In genomic region chr2:172095905-172096660, GRCh38 we compare ENCODE assay signal across 9 cellular contexts. TPM values are rescaled to one million over a fixed set of nuclear protein-coding genes. Genes with fewer than 3 reads are reported as not detected.
DNase-seq lines count a peak whose midpoint lies in the region; ATAC-seq and TF ChIP-seq lines count a peak whose summit lies in the region.
"Had no signal": no experiment of that assay in that cellular context is flagged by ENCODE, and none has a peak within 500 bp of the region (broad histone marks: within the 10 kb centered on the region; RNA-seq: fewer than 3 reads in every experiment).

No MANE protein-coding gene starts in this region.

- peaks cover 39% of the 10 kb centered on the region for H3K4me1 Mint-ChIP-seq in activated T-cell treated with anti-CD3 and anti-CD28 coated beads, Interleukin-2, amount 50 U/mL, for 4 hours (ENCODE audit: low read depth)

- no peak overlapping the region for H3K9ac ChIP-seq in BLaER1

- H3K27me3 Mint-ChIP-seq in activated T-cell treated with anti-CD3 and anti-CD28 coated beads, Interleukin-2, amount 50 U/mL, for 4 hours (ENCODE audit: low read depth): peaks cover 72% of the 10 kb centered on the region

- H3K4me2 ChIP-seq in BLaER1: peak overlapping the region; percentile 56

- no peaks in the 10 kb centered on the region for H3K9me3 ChIP-seq in BLaER1
- H3K9me3 ChIP-seq: neutrophil had no signal

- TF ChIP-seq CTCF in HFF-Myc (IDR thresholded peaks at IDR 0.05; ENCODE audit: low read depth, low read length, missing control alignments): peak; percentile 22
- peak; percentile 30 for TF ChIP-seq CTCF in kidney epithelial cell (IDR thresholded peaks at IDR 0.05; ENCODE audit: insufficient read depth, low read length, poor library complexity, severe bottlenecking)

- H3K4me1 ChIP-seq in BLaER1: peaks cover 39% of the 10 kb centered on the region

- H3K4me3 ChIP-seq in BLaER1: no peak overlapping the region; the same call in 1 of the 2 replicates
- peak overlapping the region; percentile 55 for H3K4me3 ChIP-seq in HFF-Myc (replicated peaks; ENCODE audit: low read depth, low read length)
- peak overlapping the region; percentile 19 for H3K4me3 ChIP-seq in kidney epithelial cell (ENCODE audit: low read depth, low read length)

- H3K36me3 ChIP-seq in BLaER1: no peaks in the 10 kb centered on the region
- no peaks in the 10 kb centered on the region for H3K36me3 ChIP-seq in kidney epithelial cell (ENCODE audit: control insufficient read depth, insufficient read depth, low read length)
- H3K36me3 ChIP-seq: neutrophil had no signal

- H3K27me3 ChIP-seq in BLaER1 (peaks cover 100% of the 10 kb centered on the region), kidney epithelial cell (ENCODE audit: control insufficient read depth, insufficient read depth, low read length) (peaks cover 71% of the 10 kb centered on the region)

- H3K9me3 Mint-ChIP-seq in activated T-cell treated with anti-CD3 and anti-CD28 coated beads, Interleukin-2, amount 50 U/mL, for 4 hours: no peaks in the 10 kb centered on the region

- no peak for ATAC-seq in activated T-cell treated with anti-CD3 and anti-CD28 coated beads, Interleukin-2, amount 50 U/mL, for 4 hours
- ATAC-seq in GM18907 (IDR thresholded peaks at IDR 0.05; ENCODE audit: unreplicated experiment) (no peak), GM21367 (IDR thresholded peaks at IDR 0.05; ENCODE audit: unreplicated experiment) (no peak)

- no peaks in the 10 kb centered on the region for H3K36me3 Mint-ChIP-seq in activated T-cell treated with anti-CD3 and anti-CD28 coated beads, Interleukin-2, amount 50 U/mL, for 4 hours (ENCODE audit: insufficient read depth)

- H3K27ac ChIP-seq in BLaER1: no peak overlapping the region

- DNase-seq in HFF-Myc (ENCODE audit: extremely low read depth, low read depth) (no peak), kidney epithelial cell (ENCODE audit: low read depth) (no peak), OCI-M2 (lab: John Stamatoyannopoulos, UW; ENCODE audit: unreplicated experiment) (no peak)
- DNase-seq in activated T-cell treated with anti-CD3 and anti-CD28 coated beads, Interleukin-2, amount 50 U/mL, for 4 hours: no peak
- DNase-seq in NK-92 treated with Interleukin-12 subunit alpha and Interleukin-12 subunit beta, amount 100 ng/mL, for 24 hours (lab: John Stamatoyannopoulos, UW): no peak

- peak overlapping the region; percentile 72 for H3K4me3 Mint-ChIP-seq in activated T-cell treated with anti-CD3 and anti-CD28 coated beads, Interleukin-2, amount 50 U/mL, for 4 hours

- peaks cover 100% of the 10 kb centered on the region for H4K20me1 ChIP-seq in BLaER1

RNA-seq across cellular contexts. Expression of gene DLX2, which starts 6.6 kb away (rescaled TPM):
- not detected for total RNA-seq in activated T-cell treated with anti-CD3 and anti-CD28 coated beads, Interleukin-2, amount 50 U/mL, for 4 hours
- 0.08 TPM in 1 of 2 replicates, not detected in the other for total RNA-seq in kidney epithelial cell

RNA-seq across cellular contexts. Expression of gene DLX1, which starts 10.8 kb away (rescaled TPM):
- not detected for total RNA-seq in activated T-cell treated with anti-CD3 and anti-CD28 coated beads, Interleukin-2, amount 50 U/mL, for 4 hours
- 0.17 TPM in 1 of 2 replicates, not detected in the other for total RNA-seq in kidney epithelial cell
